Comparison of ENCODE assay signal across 14 cellular contexts in genomic region chr22:31652911-31653684, GRCh38. TPM values are rescaled to one million over a fixed set of nuclear protein-coding genes. Genes with fewer than 3 reads are reported as not detected.
DNase-seq lines count a peak whose midpoint lies in the region; ATAC-seq, FAIRE-seq and TF ChIP-seq lines count a peak whose summit lies in the region.
"Had no signal": no experiment of that assay in that cellular context is flagged by ENCODE, and none has a peak within 500 bp of the region (broad histone marks: within the 10 kb centered on the region; RNA-seq: fewer than 3 reads in every experiment).

No MANE protein-coding gene starts in this region.

- no peak overlapping the region for H3K4me3 Mint-ChIP-seq in naive thymus-derived CD8-positive, alpha-beta T cell
- H3K4me3 Mint-ChIP-seq: activated naive CD4-positive, alpha-beta T cell treated with anti-CD3 and anti-CD28 coated beads for 36 hours; CD8-positive, alpha-beta T cell; nephron progenitor cell had no signal

- no peaks in the 10 kb centered on the region for H3K27me3 ChIP-seq in skeletal muscle tissue (ENCODE audit: control insufficient read depth in 3 of 3, insufficient read depth in 3 of 3, low read length in 3 of 3)
- H3K27me3 ChIP-seq: heart left ventricle had no signal

- peaks cover 14 to 19% (median 18%) of the 10 kb centered on the region in 3 donors for H3K4me1 ChIP-seq in skeletal muscle tissue (ENCODE audit: control insufficient read depth in 3 of 3, insufficient read depth in 3 of 3, low read length in 3 of 3)

- H3K9me3 Mint-ChIP-seq in naive thymus-derived CD8-positive, alpha-beta T cell, result no peaks in the 10 kb centered on the region
- H3K9me3 Mint-ChIP-seq: activated naive CD4-positive, alpha-beta T cell treated with anti-CD3 and anti-CD28 coated beads for 36 hours; CD8-positive, alpha-beta T cell; nephron progenitor cell had no signal

- H3K27ac Mint-ChIP-seq in naive thymus-derived CD8-positive, alpha-beta T cell, result peak overlapping the region in 4 of 10 donors; percentile 13 to 55 (median 34)
- H3K27ac Mint-ChIP-seq: activated naive CD4-positive, alpha-beta T cell treated with anti-CD3 and anti-CD28 coated beads for 36 hours; CD8-positive, alpha-beta T cell; nephron progenitor cell had no signal

- H3K36me3 ChIP-seq in skeletal muscle tissue (ENCODE audit: control insufficient read depth in 3 of 3, insufficient read depth in 3 of 3, low read length in 3 of 3), result peaks cover 0 to 4% (median 3%) of the 10 kb centered on the region in 3 donors

- no peak for TF ChIP-seq CTCF in epithelial cell of esophagus (IDR thresholded peaks at IDR 0.05; ENCODE audit: insufficient read depth, low read depth, low read length, missing control alignments)

- POLR2A ChIA-PET in naive thymus-derived CD8-positive, alpha-beta T cell (lab: Charles Lee), result interaction anchor here (1.5 kb wide), 1 partner anchor 9 kb away, joined by 3 read pairs; the partner anchor contains the start of gene PISD

- no peaks in the 10 kb centered on the region for H3K27me3 Mint-ChIP-seq in naive thymus-derived CD8-positive, alpha-beta T cell

- TF ChIP-seq POLR2A in GM12892 (IDR thresholded peaks at IDR 0.05; ENCODE audit: low read depth, low read length), result no peak

- peak; percentile 91 for FAIRE-seq in GM12892 (lab: Jason Lieb, UNC)

- peaks cover 8 to 37% (median 27%) of the 10 kb centered on the region in 4 donors for H3K4me1 Mint-ChIP-seq in naive thymus-derived CD8-positive, alpha-beta T cell
- H3K4me1 Mint-ChIP-seq: nephron progenitor cell had no signal

- peaks cover 0 to 49% (median 2%) of the 10 kb centered on the region in 3 donors for H3K36me3 Mint-ChIP-seq in naive thymus-derived CD8-positive, alpha-beta T cell

- no peak for ATAC-seq in GM21381 (IDR thresholded peaks at IDR 0.05; ENCODE audit: unreplicated experiment)
- ATAC-seq in naive thymus-derived CD8-positive, alpha-beta T cell, result no peak
- ATAC-seq: CD8-positive, alpha-beta T cell; heart left ventricle; K562 had no signal

- DNase-seq in GM12892 (ENCODE audit: insufficient read length) (no peak), NCI-H526 (lab: John Stamatoyannopoulos, UW) (peak; percentile 77 to 86), epithelial cell of esophagus (ENCODE audit: low read depth) (peak; percentile 66), SKM-1 treated with dmso at 0.1 percent for 144 hours (lab: John Stamatoyannopoulos, UW; ENCODE audit: unreplicated experiment) (no peak)
- DNase-seq in naive thymus-derived CD8-positive, alpha-beta T cell, result no peak
- DNase-seq: activated naive CD4-positive, alpha-beta T cell treated with anti-CD3 and anti-CD28 coated beads for 36 hours; CD8-positive, alpha-beta T cell; heart left ventricle; left ventricle myocardium superior; nephron progenitor cell; Right ventricle myocardium superior had no signal

- peak overlapping the region; percentile 54 for H3K27ac ChIP-seq in skeletal muscle tissue (ENCODE audit: low read depth, low read length)
- H3K27ac ChIP-seq: heart left ventricle had no signal

- H3K4me3 ChIP-seq in epithelial cell of esophagus (ENCODE audit: low read length) (no peak overlapping the region), skeletal muscle tissue (ENCODE audit: low read length in 3 of 3) (no peak overlapping the region)
- H3K4me3 ChIP-seq: heart left ventricle, K562 had no signal

- no peaks in the 10 kb centered on the region for H3K9me3 ChIP-seq in skeletal muscle tissue (ENCODE audit: control insufficient read depth in 3 of 3, low read length in 3 of 3)
- H3K9me3 ChIP-seq: heart left ventricle had no signal

- no peak overlapping the region for H3K9ac ChIP-seq in skeletal muscle tissue (ENCODE audit: low read depth in 1 of 3, low read length in 3 of 3)

RNA-seq across cellular contexts. Expression of gene PISD, which starts 8.9 kb away (rescaled TPM):
- 30.4 TPM for polyA plus RNA-seq in GM12892 (2012; ENCODE audit: missing spikeins)
- total RNA-seq in skeletal muscle tissue, result 11.0 TPM
- total RNA-seq in naive thymus-derived CD8-positive, alpha-beta T cell, result 10 to 100 TPM; 35.2 to 36.6 TPM
- polyA plus RNA-seq in naive thymus-derived CD8-positive, alpha-beta T cell, result 10 to 100 TPM; 12.7 to 21.0 (median 17.7) TPM

Comparison
In these comparisons a context has a peak if more than half of its experiments do, and no peak if none do; other contexts are left out.
1. DNase-seq: peak in NCI-H526 (2 of 2) and epithelial cell of esophagus (single experiment); none in GM12892 (single experiment), SKM-1 treated with dmso at 0.1 percent for 144 hours (single experiment) and naive thymus-derived CD8-positive, alpha-beta T cell (0 of 10).